8 cellular contexts compared by ENCODE assay signal in genomic region chr5:167049043-167049663, GRCh38.
DNase-seq lines count a peak whose midpoint lies in the region; ATAC-seq, FAIRE-seq and TF ChIP-seq lines count a peak whose summit lies in the region.

No MANE protein-coding gene starts in this region.

- FAIRE-seq in colon (lab: Jason Lieb, UNC), result peak; percentile 72

- H3K27ac ChIP-seq in heart left ventricle (no peak overlapping the region), right atrium auricular region (no peak overlapping the region)

- DNase-seq in heart left ventricle (peak in 1 of 5 donors; percentile 25), right atrium auricular region (ENCODE audit: low spot score) (no peak), NCI-H82 (lab: John Stamatoyannopoulos, UW) (peak; percentile 77), mucosa of descending colon (peak in 1 of 3 donors; percentile 81), NCI-H446 treated with DMSO at 0.1 percent for 48 hours (lab: John Stamatoyannopoulos, UW) (no peak)

- H3K9me3 ChIP-seq in heart left ventricle (no peaks in the 10 kb centered on the region), right atrium auricular region (no peaks in the 10 kb centered on the region), mucosa of descending colon (no peaks in the 10 kb centered on the region)

- TF ChIP-seq POLR2A in heart left ventricle (IDR thresholded peaks at IDR 0.05), result no peak

- H3K27me3 ChIP-seq in heart left ventricle (no peaks in the 10 kb centered on the region), right atrium auricular region (no peaks in the 10 kb centered on the region)

- ATAC-seq in heart left ventricle, result peak in 2 of 4 donors; percentile 48 to 76
- peak; percentile 63 for ATAC-seq in HG03060 (IDR thresholded peaks at IDR 0.05; ENCODE audit: low read depth, unreplicated experiment)
- ATAC-seq in mucosa of descending colon, result peak; percentile 87
- no peak for ATAC-seq in HG03097 (IDR thresholded peaks at IDR 0.05; ENCODE audit: low FRiP score, unreplicated experiment)

- H3K36me3 ChIP-seq in heart left ventricle (no peaks in the 10 kb centered on the region), right atrium auricular region (no peaks in the 10 kb centered on the region), mucosa of descending colon (ENCODE audit: low read depth) (no peaks in the 10 kb centered on the region)

- no peak overlapping the region for H3K4me3 ChIP-seq in heart left ventricle
- H3K4me3 ChIP-seq in right atrium auricular region, result no peak overlapping the region
- H3K4me3 ChIP-seq in mucosa of descending colon, result no peak overlapping the region

- H3K4me1 ChIP-seq in heart left ventricle (no peaks in the 10 kb centered on the region), right atrium auricular region (no peaks in the 10 kb centered on the region), mucosa of descending colon (ENCODE audit: low read depth) (no peaks in the 10 kb centered on the region)

- TF ChIP-seq CTCF in heart left ventricle (IDR thresholded peaks at IDR 0.05) (peak; percentile 12 to 67 (median 52)), right atrium auricular region (IDR thresholded peaks at IDR 0.05) (peak in 1 of 2 donors; percentile 66), mucosa of descending colon (IDR thresholded peaks at IDR 0.05) (peak; percentile 26)

- intact Hi-C loops in heart left ventricle (cut with DNase I) (loop anchor here in 1 of 10 donors (5.0 kb wide), 1 partner anchor 1417 kb away; no protein-coding TSS in a partner anchor), mucosa of descending colon (cut with DNase I, micrococcal nuclease) (no loop called here)

- 23 to 26% (median 25%) methylated on average over 7 of the region's 7 CpGs for WGBS in heart left ventricle, 4 donors
